Comparison of ENCODE assay signal across 20 cellular contexts in the genomic region with DNA sequence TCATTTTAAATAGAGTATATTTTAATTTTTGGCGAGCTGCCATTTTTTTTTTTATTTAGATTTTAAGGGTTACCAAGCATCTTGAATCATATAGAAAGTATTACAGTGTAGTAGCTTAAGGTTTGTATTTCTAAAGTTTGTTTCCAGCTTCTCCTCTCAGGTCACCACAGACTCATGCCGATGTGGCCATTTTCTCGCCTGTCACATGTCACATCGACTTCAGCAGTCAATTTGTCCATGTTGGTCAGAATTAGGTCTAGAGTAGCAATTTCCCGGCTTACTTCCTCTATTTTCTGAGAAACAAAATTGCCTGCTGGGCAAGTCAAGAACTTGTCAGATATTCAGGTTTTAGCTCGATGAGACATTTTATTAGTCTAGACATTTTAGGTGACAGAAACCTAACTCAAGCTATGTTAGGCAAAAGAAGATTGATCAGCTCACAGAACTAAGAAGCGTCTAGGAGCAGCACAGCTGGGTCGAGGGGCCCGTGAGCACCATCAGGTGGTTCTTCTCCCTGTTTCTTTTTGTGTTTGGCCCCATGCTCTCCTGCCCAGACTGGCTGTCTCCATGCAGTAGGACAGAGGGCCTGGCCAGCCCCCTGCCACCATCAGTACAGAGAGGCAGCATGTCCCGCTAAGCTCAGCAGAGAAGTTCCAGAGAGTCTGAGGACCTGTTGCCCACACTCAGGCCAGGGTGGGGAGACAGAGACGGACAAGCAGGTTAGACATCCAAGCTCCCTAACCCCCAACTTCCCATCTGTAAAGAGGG. TPM values are rescaled to one million over a fixed set of nuclear protein-coding genes. Genes with fewer than 3 reads are reported as not detected.
DNase-seq lines count a peak whose midpoint lies in the region; ATAC-seq and TF ChIP-seq lines count a peak whose summit lies in the region.
"Had no signal": no experiment of that assay in that cellular context is flagged by ENCODE, and none has a peak within 500 bp of the region (broad histone marks: within the 10 kb centered on the region; RNA-seq: fewer than 3 reads in every experiment).

No MANE protein-coding gene starts in this region.

- no peak for ATAC-seq in GM21360 (IDR thresholded peaks at IDR 0.05; ENCODE audit: unreplicated experiment)
- ATAC-seq: activated CD4-positive, alpha-beta T cell treated with anti-CD3 and anti-CD28 coated beads for 36 hours had no signal

- H3K27me3 ChIP-seq in Karpas-422 (ENCODE audit: low read length): no peaks in the 10 kb centered on the region
- H3K27me3 ChIP-seq: colonic mucosa had no signal

- peak overlapping the region in 4 of 7 donors; percentile 25 to 57 (median 35) for H3K27ac Mint-ChIP-seq in CD14-positive monocyte
- H3K27ac Mint-ChIP-seq: activated CD4-positive, alpha-beta T cell treated with anti-CD3 and anti-CD28 coated beads for 36 hours; activated naive CD8-positive, alpha-beta T cell treated with anti-CD3 and anti-CD28 coated beads for 36 hours; activated T-helper 1 cell treated with anti-CD3 and anti-CD28 coated beads, Interleukin-12 subunit alpha, Interleukin-12 subunit beta, Interleukin-2, Interleukin-4 antibody, amounts not matched to agents 30 ng/mL and 10 ng/mL and 1 ng/mL, durations not matched to agents 14 hours and 24 hours and 36 hours; mesothelial cell of epicardium had no signal

- H3K4me1 ChIP-seq in Karpas-422 (ENCODE audit: low read length): peaks cover 8% of the 10 kb centered on the region
- H3K4me1 ChIP-seq: colonic mucosa had no signal

- no peak for TF ChIP-seq CTCF in CD14-positive monocyte (IDR thresholded peaks at IDR 0.05)

- H3K4me3 ChIP-seq in Karpas-422 (ENCODE audit: low read length): no peak overlapping the region
- H3K4me3 ChIP-seq: colonic mucosa, SK-N-MC had no signal

- H4K20me1 ChIP-seq in Karpas-422 (ENCODE audit: insufficient read depth, low read depth, low read length): no peaks in the 10 kb centered on the region

- intact Hi-C loops in CD14-positive monocyte (cut with micrococcal nuclease): no loop called here

- H3K4me3 Mint-ChIP-seq in CD14-positive monocyte: no peak overlapping the region
- H3K4me3 Mint-ChIP-seq: activated CD4-positive, alpha-beta T cell treated with anti-CD3 and anti-CD28 coated beads for 36 hours; activated naive CD8-positive, alpha-beta T cell treated with anti-CD3 and anti-CD28 coated beads for 36 hours; activated T-helper 1 cell treated with anti-CD3 and anti-CD28 coated beads, Interleukin-12 subunit alpha, Interleukin-12 subunit beta, Interleukin-2, Interleukin-4 antibody, amounts not matched to agents 30 ng/mL and 10 ng/mL and 1 ng/mL, durations not matched to agents 14 hours and 24 hours and 36 hours; mesothelial cell of epicardium had no signal

- H3K27ac ChIP-seq in Karpas-422 (ENCODE audit: low read length): no peak overlapping the region
- H3K27ac ChIP-seq: colonic mucosa, KMS-11, SK-N-MC had no signal

- H3K4me2 ChIP-seq in Karpas-422 (ENCODE audit: low read depth, low read length, poor library complexity, severe bottlenecking): no peak overlapping the region
- H3K4me2 ChIP-seq: KMS-11 had no signal

- peaks cover 0 to 2% (median 0%) of the 10 kb centered on the region in 7 donors for H3K9me3 Mint-ChIP-seq in CD14-positive monocyte
- H3K9me3 Mint-ChIP-seq: activated naive CD8-positive, alpha-beta T cell treated with anti-CD3 and anti-CD28 coated beads for 36 hours; activated T-helper 1 cell treated with anti-CD3 and anti-CD28 coated beads, Interleukin-12 subunit alpha, Interleukin-12 subunit beta, Interleukin-2, Interleukin-4 antibody, amounts not matched to agents 30 ng/mL and 10 ng/mL and 1 ng/mL, durations not matched to agents 14 hours and 24 hours and 36 hours; mesothelial cell of epicardium had no signal

- H2AFZ ChIP-seq in Karpas-422 (ENCODE audit: low read length): no peak overlapping the region

- no peaks in the 10 kb centered on the region for H3K9me2 ChIP-seq in Karpas-422 (replicated peaks; ENCODE audit: insufficient read depth, low read length)

- H3K9me3 ChIP-seq in Karpas-422 (ENCODE audit: low read length): no peaks in the 10 kb centered on the region
- H3K9me3 ChIP-seq: colonic mucosa had no signal

- DNase-seq in CD14-positive monocyte (ENCODE audit: low spot score) (no peak), Karpas-422 (peak; percentile 48), SKM-1 treated with dmso at 0.1 percent for 144 hours (lab: John Stamatoyannopoulos, UW; ENCODE audit: unreplicated experiment) (peak; percentile 17), midbrain (lab: John Stamatoyannopoulos, UW) (peak; percentile 8), LoVo (ENCODE audit: low spot score) (no peak), KG1 (lab: John Stamatoyannopoulos, UW) (no peak)
- DNase-seq: activated CD4-positive, alpha-beta T cell treated with anti-CD3 and anti-CD28 coated beads for 36 hours; activated naive CD8-positive, alpha-beta T cell treated with anti-CD3 and anti-CD28 coated beads for 36 hours; colonic mucosa; COR-L47; kidney glomerular epithelial cell; NCI-H146; NCI-H2171 treated with DMSO at 0.1 percent for 48 hours; stimulated activated CD4-positive, alpha-beta T cell treated with anti-CD3 and anti-CD28 coated beads, Interleukin-15, amount 100 ng/mL, for 24 hours; T-helper 9 cell had no signal

- H3K4me1 Mint-ChIP-seq in CD14-positive monocyte: peaks cover 7% of the 10 kb centered on the region
- H3K4me1 Mint-ChIP-seq: activated CD4-positive, alpha-beta T cell treated with anti-CD3 and anti-CD28 coated beads for 36 hours; mesothelial cell of epicardium had no signal

- no peaks in the 10 kb centered on the region for H3K79me2 ChIP-seq in Karpas-422 (ENCODE audit: low read length)

- no peaks in the 10 kb centered on the region for H3K36me3 ChIP-seq in Karpas-422 (ENCODE audit: insufficient read depth, low read length)
- H3K36me3 ChIP-seq: colonic mucosa had no signal

- H3K9ac ChIP-seq in Karpas-422 (ENCODE audit: low read length): no peak overlapping the region
- H3K9ac ChIP-seq: KMS-11 had no signal

- no peaks in the 10 kb centered on the region for H3K36me3 Mint-ChIP-seq in CD14-positive monocyte
- H3K36me3 Mint-ChIP-seq: activated naive CD8-positive, alpha-beta T cell treated with anti-CD3 and anti-CD28 coated beads for 36 hours; mesothelial cell of epicardium had no signal

- peaks cover 0 to 5% (median 4%) of the 10 kb centered on the region in 3 donors for H3K27me3 Mint-ChIP-seq in CD14-positive monocyte (ENCODE audit: low read depth in 3 of 3)
- H3K27me3 Mint-ChIP-seq: activated CD4-positive, alpha-beta T cell treated with anti-CD3 and anti-CD28 coated beads for 36 hours; activated naive CD8-positive, alpha-beta T cell treated with anti-CD3 and anti-CD28 coated beads for 36 hours had no signal

RNA-seq across cellular contexts. Expression of a gene that starts 48.4 kb away (rescaled TPM):
- not detected for polyA plus RNA-seq in CD14-positive monocyte
- 1.6 TPM in 1 of 2 replicates, not detected in the other for total RNA-seq in Karpas-422 (2014; rRNA removed; shearing (Covaris generic); ENCODE audit: low replicate concordance)
- total RNA-seq: activated T-helper 1 cell treated with anti-CD3 and anti-CD28 coated beads, Interleukin-12 subunit alpha, Interleukin-12 subunit beta, Interleukin-2, Interleukin-4 antibody, amounts not matched to agents 30 ng/mL and 10 ng/mL and 1 ng/mL, durations not matched to agents 14 hours and 24 hours and 36 hours had no signal

Comparison
In these comparisons a context has a peak if more than half of its experiments do, and no peak if none do; other contexts are left out.
1. DNase-seq: peak in Karpas-422 (single experiment), SKM-1 treated with dmso at 0.1 percent for 144 hours (single experiment) and midbrain (single experiment); none in CD14-positive monocyte (single experiment), LoVo (single experiment) and KG1 (single experiment).